Comparison of ENCODE assay signal across 1 cellular context in the genomic region with DNA sequence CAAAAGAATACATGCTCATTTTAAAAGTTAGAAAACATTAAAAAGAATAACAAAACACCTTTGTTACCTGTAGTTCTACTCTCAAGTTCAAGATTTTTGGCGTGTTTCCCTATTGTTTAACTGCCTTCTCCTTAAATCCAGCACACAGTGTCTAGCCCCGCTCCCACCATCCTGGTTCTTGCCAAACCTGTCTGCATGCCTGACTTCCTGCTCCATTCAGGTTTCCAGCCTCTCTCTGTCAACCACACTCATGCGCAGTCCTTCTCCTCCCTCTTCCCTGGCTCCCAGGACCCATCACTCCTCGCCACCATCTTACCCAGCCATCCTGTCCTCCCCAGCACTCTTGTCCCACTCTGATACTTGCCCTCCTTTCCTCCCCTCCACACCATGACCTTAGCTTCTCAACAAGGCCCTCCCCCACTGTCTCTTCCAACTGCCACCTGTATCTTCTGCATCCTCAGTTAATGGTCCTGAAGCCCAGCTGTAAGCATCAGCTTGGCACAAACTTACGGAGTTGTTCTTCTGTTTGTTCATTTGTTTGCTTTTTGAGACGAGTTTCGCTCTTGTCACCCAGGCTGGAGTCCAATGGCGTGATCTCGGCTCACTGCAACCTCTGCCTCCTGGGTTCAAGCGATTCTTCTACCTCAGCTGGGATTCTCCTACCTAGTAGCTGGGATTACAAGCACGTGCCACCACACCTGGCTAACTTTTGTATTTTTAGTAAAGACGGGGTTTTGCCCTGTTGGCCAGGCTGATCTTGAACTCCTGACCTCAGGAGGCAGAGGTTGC.
TF ChIP-seq lines count a peak whose summit lies in the region.

No MANE protein-coding gene starts in this region.

TF ChIP-seq in H1, 55 proteins besides CTCF, POLR2A, EP300 and RAD21:
- no peak for TF ChIP-seq CBX5 (IDR thresholded peaks at IDR 0.05; ENCODE audit: low read depth, low read length)
- no peak for TF ChIP-seq YY1 (IDR thresholded peaks at IDR 0.05; ENCODE audit: low read depth, low read length)
- no peak for TF ChIP-seq GTF2F1 (IDR thresholded peaks at IDR 0.05; ENCODE audit: borderline replicate concordance, low read depth, low read length)
- no peak for TF ChIP-seq MAX (IDR thresholded peaks at IDR 0.05)
- TF ChIP-seq SRF (IDR thresholded peaks at IDR 0.05; ENCODE audit: low read depth, low read length): no peak
- no peak for TF ChIP-seq HDAC2 (IDR thresholded peaks at IDR 0.05; ENCODE audit: borderline replicate concordance in 1 of 2, low read depth in 2 of 2, low read length in 2 of 2)
- TF ChIP-seq SAP30 (IDR thresholded peaks at IDR 0.05; ENCODE audit: insufficient read depth, insufficient replicate concordance, low read length): no peak
- TF ChIP-seq SIX5 (IDR thresholded peaks at IDR 0.05; ENCODE audit: low read depth, low read length): no peak
- no peak for TF ChIP-seq TBP (IDR thresholded peaks at IDR 0.05; ENCODE audit: low read depth, low read length)
- TF ChIP-seq ASH2L (IDR thresholded peaks at IDR 0.05; ENCODE audit: low read length): no peak
